14 cellular contexts compared by ENCODE assay signal in the genomic region with DNA sequence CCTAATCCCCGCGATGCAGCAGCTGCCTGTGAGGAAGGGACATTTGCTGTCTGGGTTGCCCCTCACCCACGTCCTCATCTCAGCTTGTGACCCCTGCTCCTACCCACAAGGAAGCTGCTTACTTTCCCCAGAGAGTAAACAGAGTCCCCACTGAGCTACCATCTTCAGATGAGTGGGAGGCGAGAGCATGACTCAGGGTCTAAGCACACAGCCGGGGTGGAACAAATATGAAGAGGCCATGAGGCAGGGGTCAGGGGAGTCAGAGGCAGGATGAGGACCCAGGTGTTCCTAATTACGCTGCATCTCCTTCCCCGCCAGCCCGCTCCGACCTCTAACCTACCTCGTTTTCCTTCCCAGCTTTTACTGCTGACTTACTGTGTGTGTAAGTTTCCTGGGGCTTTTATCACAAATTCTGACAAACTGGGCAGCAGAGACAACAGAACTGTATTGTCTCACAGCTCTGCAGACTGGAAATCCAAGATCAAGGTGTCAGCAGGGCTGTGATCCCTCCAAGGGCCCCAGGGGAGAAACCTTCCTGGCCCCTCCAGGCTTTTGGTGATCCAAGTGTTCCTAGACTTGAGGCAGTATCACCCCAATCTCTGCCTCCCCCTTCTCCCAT.
DNase-seq lines count a peak whose midpoint lies in the region; FAIRE-seq and TF ChIP-seq lines count a peak whose summit lies in the region.
"Had no signal": no experiment of that assay in that cellular context is flagged by ENCODE, and none has a peak within 500 bp of the region (broad histone marks: within the 10 kb centered on the region; RNA-seq: fewer than 3 reads in every experiment).

No MANE protein-coding gene starts in this region.

- H4K20me1 ChIP-seq in astrocyte (ENCODE audit: insufficient read depth, low read length) = no peaks in the 10 kb centered on the region

- H3K9ac ChIP-seq in astrocyte (ENCODE audit: low read length) = peak overlapping the region; percentile 86

- H3K9me3 Mint-ChIP-seq in astrocyte (ENCODE audit: unreplicated experiment) = peaks cover 3% of the 10 kb centered on the region
- H3K9me3 Mint-ChIP-seq in activated naive CD4-positive, alpha-beta T cell treated with anti-CD3 and anti-CD28 coated beads for 36 hours = peaks cover 2% of the 10 kb centered on the region

- H3K9me3 ChIP-seq in astrocyte (ENCODE audit: insufficient read depth, low read depth, low read length) = no peaks in the 10 kb centered on the region
- H3K9me3 ChIP-seq: left ventricle myocardium inferior, Peyer's patch had no signal

- peaks cover 58% of the 10 kb centered on the region for H3K4me1 ChIP-seq in astrocyte (ENCODE audit: insufficient read depth, low read length)

- CTCF ChIA-PET in activated naive CD4-positive, alpha-beta T cell treated with anti-CD3 and anti-CD28 coated beads for 36 hours (lab: Charles Lee) = interaction anchor here (0.7 kb wide), 1 partner anchor 131 kb away, joined by 3 read pairs; no protein-coding TSS in a partner anchor

- H3K79me2 ChIP-seq in astrocyte (ENCODE audit: insufficient read depth, low read length) = no peaks in the 10 kb centered on the region

- H3K27me3 ChIP-seq in astrocyte (ENCODE audit: insufficient read depth, low read length) = no peaks in the 10 kb centered on the region
- H3K27me3 ChIP-seq: Peyer's patch had no signal

- H3K4me3 Mint-ChIP-seq in astrocyte (ENCODE audit: unreplicated experiment) = peak overlapping the region; percentile 40
- H3K4me3 Mint-ChIP-seq in activated naive CD4-positive, alpha-beta T cell treated with anti-CD3 and anti-CD28 coated beads for 36 hours = no peak overlapping the region
- H3K4me3 Mint-ChIP-seq: CD8-positive, alpha-beta memory T cell had no signal

- no peak overlapping the region for H2AFZ ChIP-seq in astrocyte (ENCODE audit: low read depth, low read length)

- TF ChIP-seq CTCF in astrocyte (IDR thresholded peaks at IDR 0.05; ENCODE audit: insufficient read depth, low read depth, low read length) = no peak

- intact Hi-C loops in activated naive CD4-positive, alpha-beta T cell treated with anti-CD3 and anti-CD28 coated beads for 36 hours (cut with micrococcal nuclease) = no loop called here

- DNase-seq in AG08396 (ENCODE audit: low spot score) (peak; percentile 61), HK-2 (ENCODE audit: unreplicated experiment) (peak; percentile 80), astrocyte (ENCODE audit: low read depth) (peak; percentile 89), iris pigment epithelial cell (ENCODE audit: low read depth) (peak; percentile 91), HUDEP-2 (lab: John Stamatoyannopoulos, UW; ENCODE audit: unreplicated experiment in 76 of 76) (no peak)
- DNase-seq in activated naive CD4-positive, alpha-beta T cell treated with anti-CD3 and anti-CD28 coated beads for 36 hours = no peak
- no peak for DNase-seq in activated effector memory CD4-positive, alpha-beta T cell treated with Interleukin-2 at 50 U/mL for 16 hours
- no peak for DNase-seq in effector CD8-positive, alpha-beta T cell (lab: John Stamatoyannopoulos, UW)
- DNase-seq: activated CD4-positive, CD25-positive, alpha-beta regulatory T cell treated with anti-CD3 and anti-CD28 coated beads, Interleukin-2, amount 50 U/mL, for 72 hours; activated naive CD4-positive, alpha-beta T cell treated with Interleukin-2 at 50 U/mL for 16 hours; CD8-positive, alpha-beta memory T cell; left ventricle myocardium inferior; NCI-H146; Peyer's patch had no signal

- H3K4me2 ChIP-seq in astrocyte (ENCODE audit: low read length) = peak overlapping the region; percentile 66

- H3K4me1 Mint-ChIP-seq in astrocyte (ENCODE audit: low read depth, unreplicated experiment) = peaks cover 69% of the 10 kb centered on the region
- peaks cover 9% of the 10 kb centered on the region for H3K4me1 Mint-ChIP-seq in activated naive CD4-positive, alpha-beta T cell treated with anti-CD3 and anti-CD28 coated beads for 36 hours (ENCODE audit: low read depth)

- no peak for FAIRE-seq in astrocyte (lab: Jason Lieb, UNC)

- H3K36me3 ChIP-seq in astrocyte (ENCODE audit: insufficient read depth, low read length) = no peaks in the 10 kb centered on the region
- H3K36me3 ChIP-seq: left ventricle myocardium inferior, Peyer's patch had no signal

- peak overlapping the region; percentile 98 for H3K27ac Mint-ChIP-seq in astrocyte (ENCODE audit: unreplicated experiment)
- no peak overlapping the region for H3K27ac Mint-ChIP-seq in activated naive CD4-positive, alpha-beta T cell treated with anti-CD3 and anti-CD28 coated beads for 36 hours
- H3K27ac Mint-ChIP-seq: CD8-positive, alpha-beta memory T cell had no signal

- peak overlapping the region; percentile 97 for H3K27ac ChIP-seq in astrocyte (ENCODE audit: low read depth, low read length)
- H3K27ac ChIP-seq: left ventricle myocardium inferior, Peyer's patch had no signal

- H3K27me3 Mint-ChIP-seq in astrocyte (ENCODE audit: low read depth, unreplicated experiment) = no peaks in the 10 kb centered on the region
- peaks cover 12% of the 10 kb centered on the region for H3K27me3 Mint-ChIP-seq in activated naive CD4-positive, alpha-beta T cell treated with anti-CD3 and anti-CD28 coated beads for 36 hours (ENCODE audit: low read depth)

- H3K4me3 ChIP-seq in astrocyte (ENCODE audit: insufficient read depth, low read depth, low read length) = no peak overlapping the region
- H3K4me3 ChIP-seq: left ventricle myocardium inferior, Peyer's patch had no signal

- no peaks in the 10 kb centered on the region for H3K36me3 Mint-ChIP-seq in astrocyte (ENCODE audit: low read depth, unreplicated experiment)
- H3K36me3 Mint-ChIP-seq in activated naive CD4-positive, alpha-beta T cell treated with anti-CD3 and anti-CD28 coated beads for 36 hours (ENCODE audit: low read depth) = no peaks in the 10 kb centered on the region
- H3K36me3 Mint-ChIP-seq: CD8-positive, alpha-beta memory T cell had no signal

Comparison
In these comparisons a context has a peak if more than half of its experiments do, and no peak if none do; other contexts are left out.
1. DNase-seq: peak in AG08396 (single experiment), HK-2 (single experiment), astrocyte (single experiment) and iris pigment epithelial cell (single experiment); none in activated naive CD4-positive, alpha-beta T cell treated with anti-CD3 and anti-CD28 coated beads for 36 hours (single experiment), activated effector memory CD4-positive, alpha-beta T cell treated with Interleukin-2 at 50 U/mL for 16 hours (single experiment), effector CD8-positive, alpha-beta T cell (single experiment) and HUDEP-2 (0 of 76).